8 cellular contexts compared by ENCODE assay signal in genomic region chr13:79423801-79424642, GRCh38. TPM values are rescaled to one million over a fixed set of nuclear protein-coding genes. Genes with fewer than 3 reads are reported as not detected.
DNase-seq lines count a peak whose midpoint lies in the region; ATAC-seq and TF ChIP-seq lines count a peak whose summit lies in the region.

No MANE protein-coding gene starts in this region.

- DNase-seq in CD1c-positive myeloid dendritic cell (ENCODE audit: extremely low spot score) (peak; percentile 71), NCI-H748 treated with DMSO at 0.1 percent for 48 hours (lab: John Stamatoyannopoulos, UW) (peak; percentile 51), cerebellar cortex (ENCODE audit: low spot score) (peak; percentile 62), lower lobe of right lung (no peak)

- H3K4me1 ChIP-seq in lower lobe of right lung: no peaks in the 10 kb centered on the region

- no peaks in the 10 kb centered on the region for H3K27me3 ChIP-seq in lower lobe of right lung (ENCODE audit: low read depth)

- no peak overlapping the region for H3K4me3 ChIP-seq in lower lobe of right lung

- no peak overlapping the region for H3K27ac ChIP-seq in lower lobe of right lung

- TF ChIP-seq CTCF in lower lobe of right lung (IDR thresholded peaks at IDR 0.05): peak; percentile 66

- intact Hi-C loops in lower lobe of right lung (cut with DNase I): no loop called here

- no peaks in the 10 kb centered on the region for H3K36me3 ChIP-seq in lower lobe of right lung

- ATAC-seq in GM18517 (IDR thresholded peaks at IDR 0.05; ENCODE audit: unreplicated experiment): peak; percentile 82
- ATAC-seq in HG02973 (IDR thresholded peaks at IDR 0.05; ENCODE audit: unreplicated experiment): peak; percentile 83
- ATAC-seq in lower lobe of right lung: peak in 1 of 2 donors; percentile 77
- no peak for ATAC-seq in HG03095 (IDR thresholded peaks at IDR 0.05; ENCODE audit: unreplicated experiment)
- ATAC-seq in GM21737 (IDR thresholded peaks at IDR 0.05; ENCODE audit: unreplicated experiment): no peak

- H3K9me3 ChIP-seq in lower lobe of right lung: no peaks in the 10 kb centered on the region

RNA-seq across cellular contexts. Expression of gene RBM26, which starts 18.0 kb away (rescaled TPM):
- 44.0 TPM for total RNA-seq in lower lobe of right lung

RNA-seq across cellular contexts. Expression of gene NDFIP2, which starts 56.9 kb away (rescaled TPM):
- 30.0 TPM for total RNA-seq in lower lobe of right lung

Comparison
In these comparisons a context has a peak if more than half of its experiments do, and no peak if none do; other contexts are left out.
1. ATAC-seq: peak in GM18517 (single experiment) and HG02973 (single experiment); none in HG03095 (single experiment) and GM21737 (single experiment).